8 cellular contexts compared by ENCODE assay signal in the genomic region with DNA sequence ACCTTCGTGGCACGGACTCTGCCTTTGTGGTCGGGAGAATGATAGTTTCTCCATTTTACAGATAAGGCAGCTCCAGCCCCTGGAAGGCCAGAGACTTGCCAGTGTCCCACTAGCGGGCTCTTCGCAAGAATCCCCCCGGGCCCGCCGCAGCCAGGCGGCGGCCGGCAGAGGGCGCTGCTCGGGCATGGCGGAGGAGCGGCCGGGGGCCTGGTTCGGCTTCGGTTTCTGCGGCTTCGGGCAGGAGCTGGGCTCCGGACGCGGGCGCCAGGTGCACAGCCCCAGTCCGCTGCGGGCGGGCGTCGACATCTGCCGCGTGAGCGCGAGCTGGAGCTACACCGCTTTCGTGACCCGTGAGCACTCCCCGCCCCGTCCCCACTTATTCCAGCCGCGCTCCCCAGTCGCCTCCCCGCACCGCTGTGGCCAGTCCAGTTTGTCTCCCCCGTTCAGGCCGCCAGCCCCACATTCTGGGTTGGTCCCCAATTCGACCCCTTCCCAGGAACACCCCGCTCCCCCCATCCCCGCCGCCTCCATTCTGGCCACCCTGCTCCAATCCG. TPM values are rescaled to one million over a fixed set of nuclear protein-coding genes. Genes with fewer than 3 reads are reported as not detected.
A peak's percentile ranks its signal among the peaks of the same experiment; 100 is the strongest.
DNase-seq lines count a peak whose midpoint lies in the region; ATAC-seq, FAIRE-seq and TF ChIP-seq lines count a peak whose summit lies in the region.

No MANE protein-coding gene starts in this region.

- DNase-seq in GM12891 (ENCODE audit: insufficient read length, low spot score) (peak; percentile 90), NCI-H1694 treated with DMSO at 0.1 percent for 48 hours (lab: John Stamatoyannopoulos, UW) (peak; percentile 29), activated B cell treated with CpG ODN at 0.5 μM for 24 hours (peak; percentile 67), islet precursor cell (peak; percentile 95)
- peak in 1 of 2 donors; percentile 27 for DNase-seq in central memory CD8-positive, alpha-beta T cell (ENCODE audit: low spot score in 2 of 2)
- DNase-seq in stimulated activated CD4-positive, alpha-beta T cell treated with anti-CD3 and anti-CD28 coated beads, Interleukin-12 subunit alpha, Interleukin-12 subunit beta, amount 100 ng/mL, for 4 hours, result peak; percentile 63

- peak; percentile 25 for TF ChIP-seq CTCF in activated B cell treated with CpG ODN at 0.5 μM for 24 hours (IDR thresholded peaks at IDR 0.05)

- FAIRE-seq in GM12891 (lab: Jason Lieb, UNC), result peak; percentile 86

- peak overlapping the region; percentile 88 for H3K4me3 Mint-ChIP-seq in activated B cell treated with CpG ODN at 0.5 μM for 24 hours
- peak overlapping the region; percentile 77 for H3K4me3 Mint-ChIP-seq in central memory CD8-positive, alpha-beta T cell

- TF ChIP-seq POLR2A in GM12891 (IDR thresholded peaks at IDR 0.05; ENCODE audit: low read depth, low read length), result no peak

- H3K36me3 Mint-ChIP-seq in activated B cell treated with CpG ODN at 0.5 μM for 24 hours (ENCODE audit: low read depth), result peaks cover 44% of the 10 kb centered on the region
- peaks cover 12% of the 10 kb centered on the region for H3K36me3 Mint-ChIP-seq in central memory CD8-positive, alpha-beta T cell (ENCODE audit: insufficient read depth)

- H3K27ac Mint-ChIP-seq in activated B cell treated with CpG ODN at 0.5 μM for 24 hours, result no peak overlapping the region
- no peak overlapping the region for H3K27ac Mint-ChIP-seq in central memory CD8-positive, alpha-beta T cell (ENCODE audit: low read depth)

- CTCF ChIA-PET in activated B cell treated with CpG ODN at 0.5 μM for 24 hours (lab: Charles Lee), result interaction anchor here (0.6 to 4.7 kb wide), 22 partner anchors 20 to 315 kb away, joined by 3 to 39 read pairs (median 4); a partner anchor contains a TSS

- H3K4me1 Mint-ChIP-seq in activated B cell treated with CpG ODN at 0.5 μM for 24 hours, result peaks cover 21% of the 10 kb centered on the region
- H3K4me1 Mint-ChIP-seq in central memory CD8-positive, alpha-beta T cell, result peaks cover 9% of the 10 kb centered on the region

- ATAC-seq in activated B cell treated with CpG ODN at 0.5 μM for 24 hours (ENCODE audit: low read depth) (peak; percentile 12), HG02870 (IDR thresholded peaks at IDR 0.05; ENCODE audit: unreplicated experiment) (no peak), GM19397 (IDR thresholded peaks at IDR 0.05; ENCODE audit: unreplicated experiment) (no peak)
- ATAC-seq in central memory CD8-positive, alpha-beta T cell (replicated peaks; ENCODE audit: extremely low read depth, poor library complexity, severe bottlenecking), result no peak

- H3K9me3 Mint-ChIP-seq in activated B cell treated with CpG ODN at 0.5 μM for 24 hours, result no peaks in the 10 kb centered on the region
- no peaks in the 10 kb centered on the region for H3K9me3 Mint-ChIP-seq in central memory CD8-positive, alpha-beta T cell

- POLR2A ChIA-PET in activated B cell treated with CpG ODN at 0.5 μM for 24 hours (lab: Charles Lee), result interaction anchor here (0.6 to 2.2 kb wide), 10 partner anchors 18 to 356 kb away, joined by 3 to 17 read pairs (median 4); a partner anchor contains a TSS

- H3K27me3 Mint-ChIP-seq in activated B cell treated with CpG ODN at 0.5 μM for 24 hours, result no peaks in the 10 kb centered on the region
- H3K27me3 Mint-ChIP-seq in central memory CD8-positive, alpha-beta T cell, result no peaks in the 10 kb centered on the region

- intact Hi-C loops in activated B cell treated with CpG ODN at 0.5 μM for 24 hours (cut with micrococcal nuclease), result loop anchor here (1.0 to 10.0 kb wide), 5 partner anchors 66 to 1118 kb away; a partner anchor contains a TSS

TF ChIP-seq in GM12891, 5 proteins besides CTCF, POLR2A, EP300 and RAD21:
- TF ChIP-seq PAX5 (IDR thresholded peaks at IDR 0.05; ENCODE audit: insufficient read depth, low read length, severe bottlenecking), result no peak
- no peak for TF ChIP-seq POU2F2 (IDR thresholded peaks at IDR 0.05; ENCODE audit: low read depth, low read length)
- TF ChIP-seq SPI1 (IDR thresholded peaks at IDR 0.05; ENCODE audit: low read depth, low read length), result no peak
- no peak for TF ChIP-seq TAF1 (IDR thresholded peaks at IDR 0.05; ENCODE audit: low read depth, low read length)
- no peak for TF ChIP-seq POLR2AphosphoS5 (IDR thresholded peaks at IDR 0.05; ENCODE audit: low read depth, low read length)

RNA-seq across cellular contexts. Expression of a gene that starts 1.9 kb away (rescaled TPM):
- polyA plus RNA-seq in GM12891 (2012; ENCODE audit: low read depth, missing spikeins), result 11.4 TPM
- total RNA-seq in activated B cell treated with CpG ODN at 0.5 μM for 24 hours, result 15.7 and 19.3 TPM in 2 replicates

RNA-seq across cellular contexts. Expression of a gene that starts 21.5 kb away (rescaled TPM):
- polyA plus RNA-seq in GM12891 (2012; ENCODE audit: low read depth, missing spikeins), result 29.4 TPM
- total RNA-seq in activated B cell treated with CpG ODN at 0.5 μM for 24 hours, result 72.8 and 73.2 TPM in 2 replicates

RNA-seq across cellular contexts. Expression of a gene that starts 24.3 kb away (rescaled TPM):
- 16.1 TPM for polyA plus RNA-seq in GM12891 (2012; ENCODE audit: low read depth, missing spikeins)
- 17.6 and 19.0 TPM in 2 replicates for total RNA-seq in activated B cell treated with CpG ODN at 0.5 μM for 24 hours

RNA-seq across cellular contexts. Expression of a gene that starts 37.7 kb away (rescaled TPM):
- polyA plus RNA-seq in GM12891 (2012; ENCODE audit: low read depth, missing spikeins), result 65.0 TPM
- total RNA-seq in activated B cell treated with CpG ODN at 0.5 μM for 24 hours, result 8.1 and 9.3 TPM in 2 replicates

RNA-seq across cellular contexts. Expression of a gene that starts 53.5 kb away (rescaled TPM):
- 43.2 TPM for polyA plus RNA-seq in GM12891 (2012; ENCODE audit: low read depth, missing spikeins)
- total RNA-seq in activated B cell treated with CpG ODN at 0.5 μM for 24 hours, result 115 and 133 TPM in 2 replicates
